ENCODE assay signal across 1 cellular context in genomic region chr12:120259418-120260202, GRCh38.
TF ChIP-seq lines count a peak whose summit lies in the region.

No MANE protein-coding gene starts in this region.

TF ChIP-seq in SK-N-SH, 30 proteins besides CTCF, POLR2A, EP300 and RAD21 (continued from another document):
- TF ChIP-seq IRF3 (IDR thresholded peaks at IDR 0.05; ENCODE audit: low read depth, low read length), result no peak
- TF ChIP-seq ZBTB33 (IDR thresholded peaks at IDR 0.05; ENCODE audit: borderline replicate concordance, low read depth), result no peak
- no peak for TF ChIP-seq EZH2phosphoT487 (IDR thresholded peaks at IDR 0.05; ENCODE audit: borderline replicate concordance, low read depth)
- no peak for TF ChIP-seq POLR2AphosphoS5 (IDR thresholded peaks at IDR 0.05; ENCODE audit: low read depth, low read length)
